Comparison of ENCODE assay signal across 23 cellular contexts in the genomic region with DNA sequence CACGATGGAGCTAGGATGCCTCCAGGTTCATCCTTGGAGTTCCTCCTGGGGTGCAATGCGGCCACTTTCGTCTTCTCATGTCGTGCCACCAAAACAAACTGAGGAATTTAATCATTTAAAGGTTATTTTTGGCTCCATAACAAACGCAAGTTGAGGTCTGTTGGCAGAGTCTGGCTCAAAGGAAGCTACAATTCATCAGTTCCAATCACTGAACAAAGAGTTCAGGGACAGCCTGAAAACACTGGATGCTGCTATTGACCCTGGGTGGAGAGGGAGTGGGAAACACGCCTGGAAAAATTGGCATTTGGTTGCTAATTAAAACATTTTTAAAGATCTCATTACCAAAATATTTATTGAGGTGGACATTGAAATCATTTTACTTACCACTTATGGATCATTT.
"Had no signal": no experiment of that assay in that cellular context is flagged by ENCODE, and none has a peak within 500 bp of the region (broad histone marks: within the 10 kb centered on the region; RNA-seq: fewer than 3 reads in every experiment).

No MANE protein-coding gene starts in this region.

- ATAC-seq: effector memory CD8-positive, alpha-beta T cell; esophagus mucosa; gastrocnemius medialis; left cardiac atrium; left lobe of liver; lower lobe of right lung; mucosa of descending colon had no signal

- H3K27me3 ChIP-seq: colonic mucosa, gastrocnemius medialis had no signal

- H3K9me3 ChIP-seq: colonic mucosa, esophagus squamous epithelium, gastrocnemius medialis, lower lobe of right lung, mucosa of descending colon had no signal

- H3K27ac ChIP-seq: colonic mucosa, epithelial cell of prostate, heart right ventricle, left ventricle myocardium inferior, lower lobe of right lung had no signal

- H3K4me1 ChIP-seq: colonic mucosa, esophagus squamous epithelium, left ventricle myocardium inferior, lower lobe of right lung had no signal

- H3K4me3 ChIP-seq: colonic mucosa, esophagus squamous epithelium, gastrocnemius medialis, heart right ventricle, left ventricle myocardium inferior, lower lobe of right lung, mucosa of descending colon had no signal

- H3K36me3 ChIP-seq: colonic mucosa, esophagus squamous epithelium, gastrocnemius medialis, heart right ventricle, left ventricle myocardium inferior, lower lobe of right lung had no signal

- DNase-seq: colonic mucosa; cortex of kidney; effector CD8-positive, alpha-beta T cell; effector memory CD8-positive, alpha-beta T cell; endodermal cell; erythroblast; esophagus squamous epithelium; foreskin fibroblast; foreskin melanocyte; gastrocnemius medialis; glutamatergic neuron; head of caudate nucleus; heart right ventricle; hippocampal formation; left cardiac atrium; left ventricle myocardium inferior; lower lobe of right lung; mesenchymal stem cell; mucosa of descending colon; naive B cell had no signal
